In genomic region chr4:26878729-26879415, GRCh38 we compare ENCODE assay signal across 1 cellular context.
TF ChIP-seq lines count a peak whose summit lies in the region.

No MANE protein-coding gene starts in this region.

TF ChIP-seq in H1, 55 proteins besides CTCF, POLR2A, EP300 and RAD21 (continued from another document):
- no peak for TF ChIP-seq RNF2 (IDR thresholded peaks at IDR 0.05; ENCODE audit: borderline replicate concordance, low read depth, low read length, missing control alignments, poor library complexity, severe bottlenecking)
- TF ChIP-seq CBX5 (IDR thresholded peaks at IDR 0.05; ENCODE audit: low read depth, low read length) = no peak
- TF ChIP-seq HDAC6 (IDR thresholded peaks at IDR 0.05; ENCODE audit: low read depth, low read length) = no peak
- TF ChIP-seq TEAD4 (IDR thresholded peaks at IDR 0.05; ENCODE audit: low read depth, low read length) = no peak
